Comparison of ENCODE assay signal across 30 cellular contexts in the genomic region with DNA sequence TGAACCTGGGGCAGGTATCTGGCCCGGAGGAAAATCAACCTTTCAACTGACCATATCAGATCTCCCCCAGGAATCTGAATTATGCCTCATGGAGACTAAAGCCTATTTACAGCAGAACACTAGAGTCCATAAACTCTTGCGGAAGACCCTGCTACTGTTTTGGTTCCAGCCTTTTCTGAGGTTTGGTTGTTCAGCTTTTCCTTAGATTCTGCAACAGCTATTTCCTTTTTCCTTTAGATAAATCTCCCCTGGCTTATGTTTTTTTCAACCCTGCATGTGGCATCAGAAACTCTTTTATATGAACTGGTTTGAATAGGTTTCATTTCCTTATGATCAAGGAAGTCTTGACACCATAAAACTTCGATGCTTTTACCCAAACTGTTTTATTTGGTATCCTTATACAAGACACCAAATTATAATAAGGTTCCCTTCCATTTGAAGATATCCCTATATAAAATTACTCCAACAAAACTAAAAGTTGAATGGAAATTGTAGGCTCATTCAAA. TPM values are rescaled to one million over a fixed set of nuclear protein-coding genes. Genes with fewer than 3 reads are reported as not detected.
DNase-seq lines count a peak whose midpoint lies in the region; ATAC-seq, FAIRE-seq and TF ChIP-seq lines count a peak whose summit lies in the region.
"Had no signal": no experiment of that assay in that cellular context is flagged by ENCODE, and none has a peak within 500 bp of the region (broad histone marks: within the 10 kb centered on the region; RNA-seq: fewer than 3 reads in every experiment).

No MANE protein-coding gene starts in this region.

- H3K36me3 ChIP-seq in OCI-LY3 (replicated peaks; ENCODE audit: low read depth, low read length) (peaks cover 2% of the 10 kb centered on the region), endothelial cell of umbilical vein (ENCODE audit: control insufficient read depth in 2 of 2, extremely low read depth in 1 of 2, insufficient read depth in 2 of 2, low read length in 2 of 2) (no peaks in the 10 kb centered on the region), psoas muscle (ENCODE audit: insufficient read depth in 1 of 2, low read depth in 1 of 2) (peaks cover 0 to 16% of the 10 kb centered on the region in 2 donors)
- H3K36me3 ChIP-seq: brain microvascular endothelial cell, prostate gland had no signal

- POLR2A ChIA-PET in endothelial cell of umbilical vein (lab: Charles Lee) = no interaction called here

- H3K4me3 ChIP-seq in OCI-LY3 (ENCODE audit: low read length) (no peak overlapping the region), endothelial cell of umbilical vein (replicated peaks in 1 of 3; ENCODE audit: insufficient read depth in 1 of 3, low read depth in 1 of 3, low read length in 3 of 3) (no peak overlapping the region), psoas muscle (no peak overlapping the region)
- H3K4me3 ChIP-seq: GM12878, prostate gland had no signal

- H3K27me3 ChIP-seq in OCI-LY3 (ENCODE audit: low read depth, low read length) = no peaks in the 10 kb centered on the region
- no peaks in the 10 kb centered on the region for H3K27me3 ChIP-seq in endothelial cell of umbilical vein (ENCODE audit: control insufficient read depth in 2 of 2, insufficient read depth in 2 of 2, low read length in 2 of 2)
- no peaks in the 10 kb centered on the region for H3K27me3 ChIP-seq in psoas muscle (ENCODE audit: insufficient read depth in 3 of 3, low read length in 2 of 3)
- H3K27me3 ChIP-seq: brain microvascular endothelial cell had no signal

- H3K4me1 ChIP-seq in OCI-LY3 (ENCODE audit: low read length) = peaks cover 8% of the 10 kb centered on the region
- H3K4me1 ChIP-seq in endothelial cell of umbilical vein (ENCODE audit: control insufficient read depth, extremely low read depth, insufficient read depth, low read length) = peaks cover 6% of the 10 kb centered on the region
- peaks cover 47% of the 10 kb centered on the region for H3K4me1 ChIP-seq in psoas muscle
- H3K4me1 ChIP-seq: prostate gland had no signal

- DNase-seq in NOMO-1 treated with DMSO at 0.1 percent for 48 hours (lab: John Stamatoyannopoulos, UW; ENCODE audit: unreplicated experiment) (peak; percentile 6), NOMO-1 (lab: John Stamatoyannopoulos, UW; ENCODE audit: unreplicated experiment in 2 of 2) (no peak), endothelial cell of umbilical vein (ENCODE audit: low read depth, low spot score) (peak; percentile 83), psoas muscle (no peak), cerebellar cortex (ENCODE audit: low spot score) (no peak), RPMI8226 (no peak)
- DNase-seq: 8988T; activated CD4-positive, alpha-beta T cell treated with anti-CD3 and anti-CD28 coated beads, Interleukin-2, amount 50 U/mL, for 48 hours; activated naive CD4-positive, alpha-beta T cell treated with anti-CD3 and anti-CD28 coated beads for 36 hours; activated T-cell treated with anti-CD3 and anti-CD28 coated beads, Interleukin-2, amount 50 U/mL, for 72 hours; amygdala; brain microvascular endothelial cell; CD4-positive, alpha-beta memory T cell; DMS 273 treated with DMSO at 0.1 percent for 48 hours; H9; immature natural killer cell; KBM-7; mesenchymal stem cell; NCI-H2029; NCI-H510A treated with DMSO at 0.1 percent for 48 hours; occipital lobe; SK-N-SH had no signal

- H3K9ac ChIP-seq in OCI-LY3 (ENCODE audit: low read length) = no peak overlapping the region
- H3K9ac ChIP-seq in endothelial cell of umbilical vein (replicated peaks; ENCODE audit: extremely low read depth, insufficient read depth, low read length) = no peak overlapping the region
- H3K9ac ChIP-seq: SK-N-SH had no signal

- ATAC-seq in psoas muscle (no peak), HG03439 (IDR thresholded peaks at IDR 0.05; ENCODE audit: unreplicated experiment) (no peak)
- ATAC-seq: activated T-cell treated with anti-CD3 and anti-CD28 coated beads, Interleukin-2, amount 50 U/mL, for 72 hours; GM12878; Right ventricle myocardium inferior; stimulated activated effector memory CD8-positive, alpha-beta T cell treated with anti-CD3 and anti-CD28 coated beads, Interleukin-12 subunit alpha, Interleukin-12 subunit beta, amount 100 ng/mL, for 72 hours had no signal

- intact Hi-C loops in endothelial cell of umbilical vein (cut with micrococcal nuclease) = no loop called here
- intact Hi-C loops in psoas muscle (cut with DNase I) = loop anchor here in 1 of 2 donors (5.0 kb wide), 1 partner anchor 47 kb away; no protein-coding TSS in a partner anchor

- H3K27ac ChIP-seq in OCI-LY3 (ENCODE audit: low read length) (no peak overlapping the region), endothelial cell of umbilical vein (ENCODE audit: insufficient read depth, low read depth, low read length) (no peak overlapping the region), psoas muscle (peak overlapping the region; percentile 15)
- H3K27ac ChIP-seq: brain microvascular endothelial cell, HL-60, prostate gland had no signal

- no peak overlapping the region for H2AFZ ChIP-seq in OCI-LY3 (ENCODE audit: low read depth, low read length)
- no peak overlapping the region for H2AFZ ChIP-seq in endothelial cell of umbilical vein (ENCODE audit: low read depth, low read length)

- H3K79me2 ChIP-seq in OCI-LY3 (ENCODE audit: low read length) (peaks cover 54% of the 10 kb centered on the region), endothelial cell of umbilical vein (ENCODE audit: control insufficient read depth, insufficient read depth, low read length) (peaks cover 55% of the 10 kb centered on the region)

- H3K4me2 ChIP-seq in OCI-LY3 (ENCODE audit: low read length) (0 out of 2 replicates have a peak overlapping the region, but pooled peaks have one; percentile 25), endothelial cell of umbilical vein (ENCODE audit: insufficient read depth, low read length) (peak overlapping the region; percentile 30)
- H3K4me2 ChIP-seq: SK-N-SH had no signal

- CTCF ChIA-PET in endothelial cell of umbilical vein (lab: Charles Lee) = interaction anchor here (0.7 to 1.9 kb wide), 10 partner anchors 10 to 94 kb away, joined by 3 to 5 read pairs (median 4); no protein-coding TSS in a partner anchor

- peak; percentile 78 for FAIRE-seq in endothelial cell of umbilical vein (lab: Jason Lieb, UNC)
- FAIRE-seq: GM12878, TTC549 had no signal

- TF ChIP-seq CTCF in OCI-LY3 (IDR thresholded peaks at IDR 0.05; ENCODE audit: low read depth, low read length) (no peak), endothelial cell of umbilical vein (IDR thresholded peaks at IDR 0.05; ENCODE audit: extremely low read depth in 1 of 2, insufficient read depth in 1 of 2, low read depth in 1 of 2, low read length in 2 of 2) (no peak), psoas muscle (IDR thresholded peaks at IDR 0.05) (no peak)

- no peaks in the 10 kb centered on the region for H3K9me1 ChIP-seq in endothelial cell of umbilical vein (replicated peaks; ENCODE audit: control insufficient read depth, extremely low read depth, insufficient read depth, low read length)

- H3K9me3 ChIP-seq in OCI-LY3 (ENCODE audit: insufficient read depth, low read length) (no peaks in the 10 kb centered on the region), endothelial cell of umbilical vein (replicated peaks; ENCODE audit: control insufficient read depth, insufficient read depth, low read length) (no peaks in the 10 kb centered on the region), psoas muscle (no peaks in the 10 kb centered on the region)
- H3K9me3 ChIP-seq: prostate gland, SK-N-SH had no signal

- dilution Hi-C loops in endothelial cell of umbilical vein (cut with MboI; ENCODE audit: extremely low pct_ligation_motif_present, low sequenced_read_pairs) = no loop called here

- TF ChIP-seq POLR2A in endothelial cell of umbilical vein (IDR thresholded peaks at IDR 0.05; ENCODE audit: low read depth, low read length) = no peak

- 45 to 61% (median 49%) methylated on average over 3 of the region's 3 CpGs for WGBS in psoas muscle, 3 donors

- BruUV-seq in endothelial cell of umbilical vein (replicated peaks; lab: Mats Ljungman, UMichigan) = no TSS peak

- peaks cover 30% of the 10 kb centered on the region for H4K20me1 ChIP-seq in OCI-LY3 (ENCODE audit: insufficient read depth, low read length)
- H4K20me1 ChIP-seq in endothelial cell of umbilical vein (replicated peaks; ENCODE audit: control insufficient read depth, extremely low read depth, insufficient read depth, low read length) = peaks cover 4% of the 10 kb centered on the region

TF ChIP-seq in endothelial cell of umbilical vein, 7 proteins besides CTCF, POLR2A, EP300 and RAD21 (continues in another document):
- TF ChIP-seq MYC (IDR thresholded peaks at IDR 0.05; ENCODE audit: low read depth, low read length) (no peak), FOS (IDR thresholded peaks at IDR 0.05; ENCODE audit: borderline replicate concordance, insufficient read depth, low read length) (no peak), JUN (IDR thresholded peaks at IDR 0.05; ENCODE audit: borderline replicate concordance, insufficient read depth, insufficient read length, low read depth) (no peak), GATA2 (IDR thresholded peaks at IDR 0.05; ENCODE audit: insufficient read depth, insufficient read length, low read depth, low read length) (no peak), EZH2 (IDR thresholded peaks at IDR 0.05; ENCODE audit: borderline replicate concordance, low read depth, low read length, severe bottlenecking) (no peak)

RNA-seq across cellular contexts. Expression of a gene that starts 13.1 kb away (rescaled TPM):
- total RNA-seq in endothelial cell of umbilical vein (61.0 and 61.9 TPM in 2 replicates), psoas muscle (10 to 100 TPM; 37.1 to 59.7 (median 52.0) TPM)
- polyA plus RNA-seq in endothelial cell of umbilical vein (46.9 and 55.5 TPM in 2 replicates), psoas muscle (10 to 100 TPM; 31.2 to 64.9 (median 35.5) TPM)
- polyA plus RNA-seq in endothelial cell of umbilical vein (2011; cell fraction: cytosol; rRNA removed) = 42.6 and 43.6 TPM in 2 replicates
- polyA plus RNA-seq in endothelial cell of umbilical vein (2011; cell fraction: nucleus; rRNA removed) = 85.1 and 105 TPM in 2 replicates
- 45.0 and 51.7 TPM in 2 replicates for polyA plus RNA-seq in endothelial cell of umbilical vein (2012)
- 91.0 and 97.0 TPM in 2 replicates for polyA minus RNA-seq in endothelial cell of umbilical vein
- 45.3 TPM for polyA minus RNA-seq in endothelial cell of umbilical vein (2011; cell fraction: cytosol; rRNA and poly(A)+ RNA removed)
- polyA minus RNA-seq in endothelial cell of umbilical vein (2011; cell fraction: nucleus; rRNA and poly(A)+ RNA removed) = 58.0 and 66.0 TPM in 2 replicates

RNA-seq across cellular contexts. Expression of a gene that starts 43.0 kb away (rescaled TPM):
- total RNA-seq in endothelial cell of umbilical vein (87.0 and 96.7 TPM in 2 replicates), psoas muscle (10 to 100 TPM; 39.5 to 69.5 (median 60.9) TPM)
- polyA plus RNA-seq in endothelial cell of umbilical vein (138 and 142 TPM in 2 replicates), psoas muscle (10 to 100 TPM; 60.7 to 85.7 (median 83.5) TPM)
- 119 and 127 TPM in 2 replicates for polyA plus RNA-seq in endothelial cell of umbilical vein (2011; cell fraction: cytosol; rRNA removed)
- 122 and 125 TPM in 2 replicates for polyA plus RNA-seq in endothelial cell of umbilical vein (2011; cell fraction: nucleus; rRNA removed)
- polyA plus RNA-seq in endothelial cell of umbilical vein (2012) = 79.0 and 87.8 TPM in 2 replicates
- 152 and 154 TPM in 2 replicates for polyA minus RNA-seq in endothelial cell of umbilical vein
- 36.4 TPM for polyA minus RNA-seq in endothelial cell of umbilical vein (2011; cell fraction: cytosol; rRNA and poly(A)+ RNA removed)
- polyA minus RNA-seq in endothelial cell of umbilical vein (2011; cell fraction: nucleus; rRNA and poly(A)+ RNA removed) = 57.4 and 88.7 TPM in 2 replicates

Comparison
In these comparisons a context has a peak if more than half of its experiments do, and no peak if none do; other contexts are left out.
1. DNase-seq: peak in NOMO-1 treated with DMSO at 0.1 percent for 48 hours (single experiment) and endothelial cell of umbilical vein (single experiment); none in NOMO-1 (0 of 2), psoas muscle (0 of 2), cerebellar cortex (single experiment) and RPMI8226 (single experiment).